17 cellular contexts compared by ENCODE assay signal in genomic region chr16:85519540-85520231, GRCh38.
"Had no signal": no experiment of that assay in that cellular context is flagged by ENCODE, and none has a peak within 500 bp of the region (broad histone marks: within the 10 kb centered on the region; RNA-seq: fewer than 3 reads in every experiment).

No MANE protein-coding gene starts in this region.

- H3K4me3 ChIP-seq: cardiac muscle cell, colonic mucosa, gastrocnemius medialis, heart right ventricle, left lung, ovary, SJSA1, transverse colon had no signal

- H3K27me3 ChIP-seq: cardiac muscle cell, colonic mucosa, gastrocnemius medialis, heart right ventricle, left lung, ovary, SJSA1, transverse colon had no signal

- H3K36me3 ChIP-seq: cardiac muscle cell, colonic mucosa, gastrocnemius medialis, heart right ventricle, left lung, ovary, SJSA1, transverse colon, WERI-Rb-1 had no signal

- ATAC-seq: gastrocnemius medialis, heart right ventricle, left lung had no signal

- H3K27ac Mint-ChIP-seq: activated T-helper 1 cell treated with anti-CD3 and anti-CD28 coated beads, Interleukin-12 subunit alpha, Interleukin-12 subunit beta, Interleukin-2, Interleukin-4 antibody, amounts not matched to agents 30 ng/mL and 10 ng/mL and 1 ng/mL, durations not matched to agents 14 hours and 24 hours and 36 hours had no signal

- H3K9me3 ChIP-seq: colonic mucosa, gastrocnemius medialis, heart right ventricle, left lung, ovary, SJSA1, transverse colon had no signal

- H3K9me3 Mint-ChIP-seq: activated T-helper 1 cell treated with anti-CD3 and anti-CD28 coated beads, Interleukin-12 subunit alpha, Interleukin-12 subunit beta, Interleukin-2, Interleukin-4 antibody, amounts not matched to agents 30 ng/mL and 10 ng/mL and 1 ng/mL, durations not matched to agents 14 hours and 24 hours and 36 hours had no signal

- DNase-seq: activated CD4-positive, alpha-beta T cell treated with anti-CD3 and anti-CD28 coated beads for 4 hours; activated naive CD4-positive, alpha-beta T cell; colonic mucosa; effector CD8-positive, alpha-beta T cell; gastrocnemius medialis; heart right ventricle; left lung; mesenchymal stem cell; ovary; stimulated activated CD4-positive, alpha-beta T cell treated with anti-CD3 and anti-CD28 coated beads, Interleukin-4, amount 100 ng/mL, for 4 hours; SW 1271; T-helper 9 cell; transverse colon; WERI-Rb-1 had no signal

- H3K4me3 Mint-ChIP-seq: activated T-helper 1 cell treated with anti-CD3 and anti-CD28 coated beads, Interleukin-12 subunit alpha, Interleukin-12 subunit beta, Interleukin-2, Interleukin-4 antibody, amounts not matched to agents 30 ng/mL and 10 ng/mL and 1 ng/mL, durations not matched to agents 14 hours and 24 hours and 36 hours had no signal
